Comparison of ENCODE assay signal across 6 cellular contexts in the genomic region with DNA sequence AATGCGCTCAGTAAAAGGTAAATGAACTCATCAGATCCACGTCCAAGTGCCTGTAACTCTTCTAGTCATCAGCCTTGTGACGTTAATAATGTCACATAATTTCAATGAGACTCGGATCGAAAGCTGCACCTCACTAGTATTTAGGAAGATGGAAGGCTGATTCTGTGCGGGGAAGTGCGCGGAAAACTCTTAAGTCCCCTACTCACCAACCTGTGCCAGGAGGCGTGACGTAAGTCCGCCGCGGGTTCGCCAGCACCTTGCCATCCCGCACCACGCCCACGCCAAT.
DNase-seq lines count a peak whose midpoint lies in the region; ATAC-seq and TF ChIP-seq lines count a peak whose summit lies in the region.

No MANE protein-coding gene starts in this region.

- H3K79me2 ChIP-seq in parathyroid adenoma, result peaks cover 3% of the 10 kb centered on the region

- peak; percentile 90 for DNase-seq in NCI-H1694 treated with DMSO at 0.1 percent for 48 hours (lab: John Stamatoyannopoulos, UW)
- DNase-seq in central memory CD4-positive, alpha-beta T cell, result peak; percentile 87
- no peak for DNase-seq in HPDE6-E6E7 (ENCODE audit: extremely low spot score)

- peak overlapping the region; percentile 92 for H3K9ac ChIP-seq in BLaER1
- H3K9ac ChIP-seq in parathyroid adenoma, result peak overlapping the region; percentile 65

- H3K4me2 ChIP-seq in BLaER1, result peak overlapping the region; percentile 99
- H3K4me2 ChIP-seq in parathyroid adenoma (ENCODE audit: low read length), result peak overlapping the region; percentile 74

- TF ChIP-seq CTCF in parathyroid adenoma (IDR thresholded peaks at IDR 0.05), result no peak

- ATAC-seq in GM21723 (IDR thresholded peaks at IDR 0.05; ENCODE audit: unreplicated experiment), result peak; percentile 46

- H3K4me3 ChIP-seq in BLaER1 (peak overlapping the region; percentile 86), parathyroid adenoma (ENCODE audit: low read depth, low read length) (peak overlapping the region; percentile 69)

- H3K36me3 ChIP-seq in BLaER1 (peaks cover 73% of the 10 kb centered on the region), parathyroid adenoma (ENCODE audit: control insufficient read depth, insufficient read depth, low read length) (no peaks in the 10 kb centered on the region)

- peaks cover 27% of the 10 kb centered on the region for H4K20me1 ChIP-seq in BLaER1

- H3K4me1 ChIP-seq in BLaER1, result peaks cover 50% of the 10 kb centered on the region
- peaks cover 5% of the 10 kb centered on the region for H3K4me1 ChIP-seq in parathyroid adenoma

- H3K27ac ChIP-seq in BLaER1 (peak overlapping the region; percentile 93), parathyroid adenoma (peak overlapping the region; percentile 98)

- H3K9me3 ChIP-seq in BLaER1 (no peaks in the 10 kb centered on the region), parathyroid adenoma (ENCODE audit: control insufficient read depth, low read length) (no peaks in the 10 kb centered on the region)

- H3K27me3 ChIP-seq in BLaER1 (no peaks in the 10 kb centered on the region), parathyroid adenoma (ENCODE audit: control insufficient read depth, insufficient read depth, low read length) (no peaks in the 10 kb centered on the region)

- H2AFZ ChIP-seq in parathyroid adenoma, result peak overlapping the region; percentile 98
